Comparison of ENCODE assay signal across 8 cellular contexts in genomic region chr14:103607039-103607668, GRCh38. TPM values are rescaled to one million over a fixed set of nuclear protein-coding genes. Genes with fewer than 3 reads are reported as not detected.
A peak's percentile ranks its signal among the peaks of the same experiment; 100 is the strongest.
DNase-seq lines count a peak whose midpoint lies in the region; ATAC-seq and TF ChIP-seq lines count a peak whose summit lies in the region.

No MANE protein-coding gene starts in this region.

- DNase-seq in NCI-H526 (lab: John Stamatoyannopoulos, UW) (peak; percentile 60 to 83), lower lobe of right lung (peak; percentile 70), NCI-H1436 treated with DMSO at 0.1 percent for 48 hours (lab: John Stamatoyannopoulos, UW) (no peak)
- DNase-seq in activated CD4-positive, alpha-beta T cell treated with anti-CD3 and anti-CD28 coated beads, Interleukin-2, amount 50 U/mL, for 48 hours = peak; percentile 60 to 72
- DNase-seq in stimulated activated CD8-positive, alpha-beta memory T cell treated with anti-CD3 and anti-CD28 coated beads, Interleukin-7, amount 100 ng/mL, for 24 hours (ENCODE audit: low read depth) = peak; percentile 19

- TF ChIP-seq CTCF in GM12873 (IDR thresholded peaks at IDR 0.05; ENCODE audit: insufficient read depth, low read depth, low read length, missing control alignments) (peak; percentile 30), lower lobe of right lung (IDR thresholded peaks at IDR 0.05) (peak; percentile 35)

- H3K27ac ChIP-seq in duodenal mucosa (ENCODE audit: low read depth, low read length) = no peak overlapping the region
- H3K27ac ChIP-seq in lower lobe of right lung = no peak overlapping the region

- peaks cover 14 to 21% of the 10 kb centered on the region in 2 donors for H3K4me1 ChIP-seq in duodenal mucosa (ENCODE audit: control insufficient read depth in 1 of 2, insufficient read depth in 2 of 2, low read length in 2 of 2)
- H3K4me1 ChIP-seq in lower lobe of right lung = peaks cover 22% of the 10 kb centered on the region

- ATAC-seq in HG03066 (IDR thresholded peaks at IDR 0.05; ENCODE audit: low read depth, unreplicated experiment) = peak; percentile 82
- ATAC-seq in lower lobe of right lung = peak; percentile 83 to 89

- intact Hi-C loops in lower lobe of right lung (cut with DNase I) = no loop called here

- peak overlapping the region in 1 of 2 donors; percentile 14 for H3K9ac ChIP-seq in duodenal mucosa (ENCODE audit: low read depth in 1 of 2, low read length in 2 of 2)

- H3K9me3 ChIP-seq in duodenal mucosa (ENCODE audit: control insufficient read depth in 1 of 2, low read length in 2 of 2) (peaks cover 0 to 9% of the 10 kb centered on the region in 2 donors), lower lobe of right lung (peaks cover 10% of the 10 kb centered on the region)

- H3K27me3 ChIP-seq in duodenal mucosa (ENCODE audit: control insufficient read depth in 1 of 2, insufficient read depth in 2 of 2, low read length in 2 of 2) (peaks cover 8 to 9% of the 10 kb centered on the region in 2 donors), lower lobe of right lung (ENCODE audit: low read depth) (no peaks in the 10 kb centered on the region)

- no peaks in the 10 kb centered on the region for H3K36me3 ChIP-seq in duodenal mucosa (ENCODE audit: control insufficient read depth in 1 of 2, insufficient read depth in 2 of 2, low read length in 2 of 2)
- H3K36me3 ChIP-seq in lower lobe of right lung = no peaks in the 10 kb centered on the region

- peak overlapping the region; percentile 50 to 53 for H3K4me3 ChIP-seq in duodenal mucosa (ENCODE audit: low read depth in 1 of 2, low read length in 2 of 2)
- H3K4me3 ChIP-seq in lower lobe of right lung = peak overlapping the region; percentile 33

RNA-seq across cellular contexts. Expression of gene KLC1, which starts 21.9 kb away (rescaled TPM):
- 171 TPM for total RNA-seq in lower lobe of right lung

RNA-seq across cellular contexts. Expression of gene COA8, which starts 44.4 kb away (rescaled TPM):
- 33.0 TPM for total RNA-seq in lower lobe of right lung

RNA-seq across cellular contexts. Expression of gene BAG5, which starts 44.7 kb away (rescaled TPM):
- total RNA-seq in lower lobe of right lung = 29.8 TPM
